In genomic region chr3:125075738-125076137, GRCh38 we compare ENCODE assay signal across 18 cellular contexts. TPM values are rescaled to one million over a fixed set of nuclear protein-coding genes. Genes with fewer than 3 reads are reported as not detected.
A peak's percentile ranks its signal among the peaks of the same experiment; 100 is the strongest.
DNase-seq lines count a peak whose midpoint lies in the region; ATAC-seq and TF ChIP-seq lines count a peak whose summit lies in the region.
"Had no signal": no experiment of that assay in that cellular context is flagged by ENCODE, and none has a peak within 500 bp of the region (broad histone marks: within the 10 kb centered on the region; RNA-seq: fewer than 3 reads in every experiment).

No MANE protein-coding gene starts in this region.

- DNase-seq in H9 (no peak), astrocyte of the spinal cord (ENCODE audit: low read depth, low spot score) (no peak), mesendoderm (peak; percentile 67), GDM1 (lab: John Stamatoyannopoulos, UW) (no peak), NCI-H2107 treated with DMSO at 0.1 percent for 48 hours (lab: John Stamatoyannopoulos, UW; ENCODE audit: unreplicated experiment) (no peak)
- DNase-seq: activated CD8-positive, alpha-beta memory T cell treated with anti-CD3 and anti-CD28 coated beads, Interleukin-2, amount 50 U/mL, for 48 hours; activated gamma-delta T cell treated with Interleukin-2 at 50 U/mL for 16 hours; anterior cingulate cortex; left lung; NCI-H187 treated with DMSO at 0.1 percent for 48 hours; NCI-H446; ovary; Right ventricle myocardium superior had no signal

- H4K8ac ChIP-seq in H9 (replicated peaks; ENCODE audit: insufficient read length, low read depth, low read length) (no peak overlapping the region), mesendoderm (ENCODE audit: low read depth, low read length) (no peak overlapping the region)

- H3K27ac Mint-ChIP-seq in H9: no peak overlapping the region; a peak in 1 of 7 replicates

- H3K36me3 Mint-ChIP-seq in H9 (ENCODE audit: insufficient read depth in 1 of 3, low read depth in 3 of 3): peaks cover 0 to 2% (median 0%) of the 10 kb centered on the region in 3 experiments; a peak in 1 of 7 replicates

- H3K4me3 Mint-ChIP-seq in H9: no peak overlapping the region

- no peaks in the 10 kb centered on the region for H3K9me3 Mint-ChIP-seq in H9

- no peak overlapping the region for H3T11ph ChIP-seq in H9 (ENCODE audit: low read length)

- in situ Hi-C loops in astrocyte of the spinal cord (cut with HindIII; ENCODE audit: low sequenced_read_pairs): no loop called here

- ATAC-seq in HG02678 (IDR thresholded peaks at IDR 0.05; ENCODE audit: unreplicated experiment) (no peak), HG03135 (IDR thresholded peaks at IDR 0.05; ENCODE audit: unreplicated experiment) (no peak)
- ATAC-seq: activated CD4-positive, CD25-positive, alpha-beta regulatory T cell treated with anti-CD3 and anti-CD28 coated beads, Interleukin-2, amount 50 U/mL, for 24 hours; left lung; sciatic nerve had no signal

- no peaks in the 10 kb centered on the region for H3K36me3 ChIP-seq in BLaER1
- no peaks in the 10 kb centered on the region for H3K36me3 ChIP-seq in mesendoderm (ENCODE audit: control insufficient read depth, insufficient read depth, low read length)
- H3K36me3 ChIP-seq: left lung, ovary had no signal

- H2AK5ac ChIP-seq in H9 (ENCODE audit: insufficient read length, low read length) (no peak overlapping the region), mesendoderm (ENCODE audit: low read length) (no peak overlapping the region)

- no peaks in the 10 kb centered on the region for H3K27me3 ChIP-seq in BLaER1
- H3K27me3 ChIP-seq in H9 (ENCODE audit: insufficient read depth, low read length): no peaks in the 10 kb centered on the region
- no peaks in the 10 kb centered on the region for H3K27me3 ChIP-seq in mesendoderm (ENCODE audit: insufficient read depth, low read length, poor library complexity)
- H3K27me3 ChIP-seq: left lung, ovary had no signal

- H3K4ac ChIP-seq in H9 (ENCODE audit: low read depth, low read length) (no peak overlapping the region), mesendoderm (ENCODE audit: low read depth, low read length) (no peak overlapping the region)

- H4K20me1 ChIP-seq in BLaER1: no peaks in the 10 kb centered on the region
- H4K20me1 ChIP-seq in H9 (ENCODE audit: control insufficient read depth, insufficient read depth, insufficient read length): no peaks in the 10 kb centered on the region

- H2BK12ac ChIP-seq in H9 (ENCODE audit: insufficient read length, low read depth, low read length): no peak overlapping the region

- H2BK5ac ChIP-seq in H9 (ENCODE audit: insufficient read length, low read length): no peak overlapping the region
- H2BK5ac ChIP-seq in mesendoderm (ENCODE audit: low read length): no peak overlapping the region

- no peak overlapping the region for H3K18ac ChIP-seq in H9 (ENCODE audit: insufficient read length, low read depth, low read length)
- peak overlapping the region; percentile 9 for H3K18ac ChIP-seq in mesendoderm (ENCODE audit: low read length)

- H3K4me1 Mint-ChIP-seq in H9: peaks cover 19 to 24% of the 10 kb centered on the region in 2 experiments

- H3K27me3 Mint-ChIP-seq in H9 (ENCODE audit: low read depth): no peaks in the 10 kb centered on the region

- no peaks in the 10 kb centered on the region for H3K23me2 ChIP-seq in H9 (ENCODE audit: insufficient read length, low read depth, low read length, poor library complexity, severe bottlenecking)

- peaks cover 72% of the 10 kb centered on the region for H3K4me1 ChIP-seq in BLaER1
- H3K4me1 ChIP-seq in H9 (ENCODE audit: insufficient read depth, low read length): no peaks in the 10 kb centered on the region; the same call in 1 of the 2 replicates
- peaks cover 6% of the 10 kb centered on the region for H3K4me1 ChIP-seq in mesendoderm (ENCODE audit: control insufficient read depth, low read depth, low read length)
- H3K4me1 ChIP-seq: left lung had no signal

- no peak overlapping the region for H2BK15ac ChIP-seq in H9 (ENCODE audit: low read depth, low read length)
- H2BK15ac ChIP-seq in mesendoderm (replicated peaks; ENCODE audit: low read depth): no peak overlapping the region

- TF ChIP-seq CTCF in H9 (conservative IDR thresholded peaks at IDR 0.05) (peak; percentile 47), astrocyte of the spinal cord (IDR thresholded peaks at IDR 0.05; ENCODE audit: low read depth, low read length) (peak; percentile 12)

- no peak overlapping the region for H3K4me3 ChIP-seq in BLaER1
- H3K4me3 ChIP-seq in astrocyte of the spinal cord (ENCODE audit: low read depth, low read length): no peak overlapping the region
- H3K4me3 ChIP-seq in mesendoderm (ENCODE audit: low read length): no peak overlapping the region
- H3K4me3 ChIP-seq: left lung, ovary had no signal

- no peak overlapping the region for H4K91ac ChIP-seq in H9 (ENCODE audit: insufficient read length, low read depth, low read length)

- H3K9ac ChIP-seq in BLaER1 (no peak overlapping the region), H9 (ENCODE audit: extremely low read depth, insufficient read length, low read length) (no peak overlapping the region), mesendoderm (ENCODE audit: low read length) (peak overlapping the region; percentile 17)

- H3K79me2 ChIP-seq in H9 (ENCODE audit: insufficient read depth, low read length): no peaks in the 10 kb centered on the region
- no peaks in the 10 kb centered on the region for H3K79me2 ChIP-seq in mesendoderm (ENCODE audit: control insufficient read depth, insufficient read depth, low read length)

- no CpG with 5 or more reads among the region's 3 CpGs for WGBS in H9 (ENCODE audit: extremely low coverage, insufficient read length, low lambda C conversion rate)
- WGBS in mesendoderm (ENCODE audit: extremely low coverage, insufficient coverage, low lambda C conversion rate): no CpG with 5 or more reads among the region's 3 CpGs

- H3K9me3 ChIP-seq in BLaER1 (no peaks in the 10 kb centered on the region), H9 (ENCODE audit: control insufficient read depth, low read depth, low read length) (no peaks in the 10 kb centered on the region)
- H3K9me3 ChIP-seq: left lung, ovary had no signal

- H2AFZ ChIP-seq in H9 (ENCODE audit: low read length): no peak overlapping the region

- no peak overlapping the region for H3K14ac ChIP-seq in H9 (ENCODE audit: insufficient read depth, low read length)

- no peak overlapping the region for H4K5ac ChIP-seq in H9 (ENCODE audit: insufficient read length, low read depth, low read length)
- H4K5ac ChIP-seq in mesendoderm (ENCODE audit: low read length): no peak overlapping the region

- no peak overlapping the region for H3K27ac ChIP-seq in BLaER1
- no peak overlapping the region for H3K27ac ChIP-seq in H9 (ENCODE audit: insufficient read length, low read depth, low read length)
- no peak overlapping the region for H3K27ac ChIP-seq in mesendoderm (ENCODE audit: low read depth, low read length)
- H3K27ac ChIP-seq: left lung, ovary had no signal

- H3K79me1 ChIP-seq in H9 (ENCODE audit: insufficient read depth, low read depth, low read length, poor library complexity, severe bottlenecking) (no peaks in the 10 kb centered on the region), mesendoderm (ENCODE audit: low read length) (no peaks in the 10 kb centered on the region)

- peak overlapping the region; percentile 69 for H3K4me2 ChIP-seq in BLaER1
- no peak overlapping the region for H3K4me2 ChIP-seq in H9 (ENCODE audit: insufficient read depth, insufficient read length, low read length)
- H3K4me2 ChIP-seq in mesendoderm (ENCODE audit: low read length): no peak overlapping the region

- H2BK120ac ChIP-seq in H9 (ENCODE audit: low read depth, low read length, poor library complexity, severe bottlenecking) (no peak overlapping the region), mesendoderm (ENCODE audit: low read depth, low read length) (no peak overlapping the region)

- H3K56ac ChIP-seq in H9 (ENCODE audit: insufficient read length, low read depth, low read length) (no peak overlapping the region), mesendoderm (ENCODE audit: low read length) (peak overlapping the region; percentile 18)

- no peak overlapping the region for H3K23ac ChIP-seq in H9 (ENCODE audit: insufficient read length, low read depth, low read length)
- no peak overlapping the region for H3K23ac ChIP-seq in mesendoderm (ENCODE audit: low read length)

- H2BK20ac ChIP-seq in H9 (ENCODE audit: low read depth, low read length, poor library complexity, severe bottlenecking): no peak overlapping the region

RNA-seq across cellular contexts. Expression of gene HEG1, which starts 19.9 kb away (rescaled TPM):
- total RNA-seq in H9 (2021): 9.3 and 10.3 TPM in 2 replicates
- 36.8 TPM for polyA plus RNA-seq in mesendoderm (2013, experiment 1 of 2)
- 35.1 TPM for polyA plus RNA-seq in mesendoderm (2013, experiment 2 of 2)
